ENCODE assay signal across 11 cellular contexts in genomic region chr6:32179746-32180405, GRCh38. TPM values are rescaled to one million over a fixed set of nuclear protein-coding genes. Genes with fewer than 3 reads are reported as not detected.
DNase-seq lines count a peak whose midpoint lies in the region; ATAC-seq, FAIRE-seq and TF ChIP-seq lines count a peak whose summit lies in the region.
"Had no signal": no experiment of that assay in that cellular context is flagged by ENCODE, and none has a peak within 500 bp of the region (broad histone marks: within the 10 kb centered on the region; RNA-seq: fewer than 3 reads in every experiment).

No MANE protein-coding gene starts in this region.

- no peak overlapping the region for H3K23ac ChIP-seq in H9 (ENCODE audit: insufficient read length, low read depth, low read length)

- H3K56ac ChIP-seq in H9 (ENCODE audit: insufficient read length, low read depth, low read length), result no peak overlapping the region

- in situ Hi-C loops in K562 (cut with MboI), result no loop called here
- in situ Hi-C loops in KBM-7 (cut with MboI; ENCODE audit: low pct_unique_long_range_greater_than_20kb, low sequenced_read_pairs), result no loop called here

- H2BK120ac ChIP-seq in H9 (ENCODE audit: low read depth, low read length, poor library complexity, severe bottlenecking), result no peak overlapping the region

- no peak overlapping the region for H3K18ac ChIP-seq in H9 (ENCODE audit: insufficient read length, low read depth, low read length)

- no peak overlapping the region for H4K91ac ChIP-seq in H9 (ENCODE audit: insufficient read length, low read depth, low read length)

- TF ChIP-seq RAD21 in K562 (CRISPR knock-in tag; conservative IDR thresholded peaks at IDR 0.05 in 1 of 2, IDR thresholded peaks at IDR 0.05 in 1 of 2), result no peak

- peaks cover 22 to 52% (median 40%) of the 10 kb centered on the region in 3 experiments for H3K36me3 Mint-ChIP-seq in H9 (ENCODE audit: insufficient read depth in 1 of 3, low read depth in 3 of 3)
- peaks cover 23% of the 10 kb centered on the region for H3K36me3 Mint-ChIP-seq in nephron progenitor cell (ENCODE audit: low read depth)

- H3K9me3 ChIP-seq in BLaER1 (no peaks in the 10 kb centered on the region), H9 (ENCODE audit: control insufficient read depth, low read depth, low read length) (no peaks in the 10 kb centered on the region), K562 (replicated peaks; ENCODE audit: control insufficient read depth, insufficient read depth, low read depth, low read length) (no peaks in the 10 kb centered on the region), testis (no peaks in the 10 kb centered on the region)

- H3K27ac Mint-ChIP-seq in H9 (peak overlapping the region in 1 of 3 experiments; percentile 62; a peak in 2 of 7 replicates), nephron progenitor cell (peak overlapping the region; percentile 73)

- peaks cover 52% of the 10 kb centered on the region for H3K36me3 ChIP-seq in BLaER1
- H3K36me3 ChIP-seq in K562 (ENCODE audit: control insufficient read depth, insufficient read depth, low read length), result peaks cover 52% of the 10 kb centered on the region; the same call in 2 of the 3 replicates
- H3K36me3 ChIP-seq in testis (ENCODE audit: low read depth, missing control alignments), result no peaks in the 10 kb centered on the region

- no peaks in the 10 kb centered on the region; the same call in 1 of the 2 replicates for H3K27me3 Mint-ChIP-seq in H9 (ENCODE audit: low read depth)
- H3K27me3 Mint-ChIP-seq in nephron progenitor cell (ENCODE audit: low read depth, poor library complexity), result no peaks in the 10 kb centered on the region

- no peak overlapping the region for H3K14ac ChIP-seq in H9 (ENCODE audit: insufficient read depth, low read length)

- H3K79me2 ChIP-seq in H9 (ENCODE audit: insufficient read depth, low read length) (peaks cover 9% of the 10 kb centered on the region; the same call in 1 of the 2 replicates), K562 (ENCODE audit: control insufficient read depth, insufficient read depth, low read length) (peaks cover 63% of the 10 kb centered on the region)

- peak overlapping the region; percentile 88 for H3K4me3 ChIP-seq in BLaER1
- peak overlapping the region; percentile 88; the same call in 1 of the 2 replicates for H3K4me3 ChIP-seq in K562
- H3K4me3 ChIP-seq in testis, result no peak overlapping the region

- WGBS in H9 (ENCODE audit: extremely low coverage, insufficient read length, low lambda C conversion rate), result no CpG with 5 or more reads among the region's 10 CpGs
- WGBS in K562 (ENCODE audit: insufficient coverage, low coverage, missing lambda C conversion rate), result 71% methylated on average over 9 of the region's 10 CpGs
- 65 to 78% methylated on average over 10 of the region's 10 CpGs for WGBS in testis, 2 donors

- H2BK5ac ChIP-seq in H9 (ENCODE audit: insufficient read length, low read length), result no peak overlapping the region

- DNase-seq in H9, result no peak
- no peak for DNase-seq in K562 (ENCODE audit: extremely low read depth in 1 of 4, low spot score in 3 of 4)
- no peak for DNase-seq in nephron progenitor cell
- no peak for DNase-seq in occipital lobe (lab: John Stamatoyannopoulos, UW)
- no peak for DNase-seq in testis
- DNase-seq in KBM-7, result no peak
- DNase-seq in SIG-M5 treated with dmso at 0.1 percent for 504 hours (lab: John Stamatoyannopoulos, UW; ENCODE audit: unreplicated experiment), result no peak
- DNase-seq: activated CD4-positive, CD25-positive, alpha-beta regulatory T cell treated with anti-CD3 and anti-CD28 coated beads, Interleukin-2, amount 50 U/mL, for 72 hours; NCI-H1105; stimulated activated CD4-positive, alpha-beta T cell treated with anti-CD3 and anti-CD28 coated beads, Interleukin-4, amount 100 ng/mL, for 24 hours had no signal

- no peak for ATAC-seq in K562

- H3K4ac ChIP-seq in H9 (ENCODE audit: low read depth, low read length), result no peak overlapping the region

- H3K4me3 Mint-ChIP-seq in H9 (peak overlapping the region; percentile 83 to 86; a peak in 4 of 5 replicates), nephron progenitor cell (peak overlapping the region; percentile 93)

- no peak for TF ChIP-seq CTCF in H9 (conservative IDR thresholded peaks at IDR 0.05)
- no peak for TF ChIP-seq CTCF in K562 (IDR thresholded peaks at IDR 0.05 in 2 of 3, conservative IDR thresholded peaks at IDR 0.05 in 1 of 3; ENCODE audit: insufficient read depth in 2 of 3, low read depth in 1 of 3, low read length in 3 of 3)
- TF ChIP-seq CTCF in nephron progenitor cell (IDR thresholded peaks at IDR 0.05), result no peak
- no peak for TF ChIP-seq CTCF in testis (IDR thresholded peaks at IDR 0.05)

- no peak for FAIRE-seq in K562 (lab: Jason Lieb, UNC)

- H4K20me1 ChIP-seq in BLaER1 (no peaks in the 10 kb centered on the region), H9 (ENCODE audit: control insufficient read depth, insufficient read depth, insufficient read length) (no peaks in the 10 kb centered on the region), K562 (replicated peaks; ENCODE audit: control insufficient read depth, insufficient read depth, low read length) (no peaks in the 10 kb centered on the region)

- H3K27me3 ChIP-seq in BLaER1 (no peaks in the 10 kb centered on the region), H9 (ENCODE audit: insufficient read depth, low read length) (no peaks in the 10 kb centered on the region), K562 (ENCODE audit: control insufficient read depth in 2 of 2, insufficient read depth in 2 of 2, low read length in 2 of 2) (no peaks in the 10 kb centered on the region), testis (no peaks in the 10 kb centered on the region)

- peaks cover 7% of the 10 kb centered on the region for H3K9me1 ChIP-seq in K562 (ENCODE audit: control insufficient read depth, insufficient read depth, low read length)

- POLR2A ChIA-PET in K562 (lab: Yijun Ruan, JAX), result interaction anchor here (0.6 to 4.5 kb wide), 9 partner anchors 10 to 639 kb away, joined by 3 to 30 read pairs (median 4); partner anchors contain the start of genes ATF6B, EGFL8, FKBPL and PBX2

- no peak overlapping the region for H3T11ph ChIP-seq in H9 (ENCODE audit: low read length)

- BruUV-seq in K562 (replicated peaks; lab: Mats Ljungman, UMichigan), result no TSS peak

- H2AK5ac ChIP-seq in H9 (ENCODE audit: insufficient read length, low read length), result no peak overlapping the region

- H3K4me1 ChIP-seq in BLaER1, result peaks cover 42% of the 10 kb centered on the region
- H3K4me1 ChIP-seq in H9 (ENCODE audit: insufficient read depth, low read length), result peaks cover under 1% of the 10 kb centered on the region; the same call in 1 of the 2 replicates
- H3K4me1 ChIP-seq in K562 (replicated peaks in 1 of 2; ENCODE audit: control insufficient read depth in 2 of 2, insufficient read depth in 2 of 2, low read length in 2 of 2), result peaks cover 53 to 55% of the 10 kb centered on the region in 2 experiments
- H3K4me1 ChIP-seq in testis, result peaks cover 31% of the 10 kb centered on the region

- peaks cover 22% of the 10 kb centered on the region for H3K23me2 ChIP-seq in H9 (ENCODE audit: insufficient read length, low read depth, low read length, poor library complexity, severe bottlenecking)

- no peak overlapping the region for H2BK15ac ChIP-seq in H9 (ENCODE audit: low read depth, low read length)

- H2AFZ ChIP-seq in H9 (ENCODE audit: low read length) (no peak overlapping the region), K562 (ENCODE audit: low read depth, low read length) (no peak overlapping the region)

- H3K27ac ChIP-seq in BLaER1, result no peak overlapping the region
- H3K27ac ChIP-seq in H9 (ENCODE audit: insufficient read length, low read depth, low read length), result no peak overlapping the region
- peak overlapping the region; percentile 94; the same call in 2 of the 3 replicates for H3K27ac ChIP-seq in K562 (ENCODE audit: extremely low read depth, low read depth, low read length)
- H3K27ac ChIP-seq in testis, result peak overlapping the region in 1 of 2 donors; percentile 99

- H3K9ac ChIP-seq in BLaER1 (peak overlapping the region; percentile 91; the same call in 1 of the 2 replicates), H9 (ENCODE audit: extremely low read depth, insufficient read length, low read length) (no peak overlapping the region), K562 (ENCODE audit: insufficient read depth in 1 of 2, low read depth in 2 of 2, low read length in 2 of 2) (peak overlapping the region; percentile 86 to 91; a peak in 3 of 4 replicates)

- H3K4me1 Mint-ChIP-seq in H9 (peaks cover 24 to 27% of the 10 kb centered on the region in 2 experiments), nephron progenitor cell (peaks cover 56% of the 10 kb centered on the region)

- intact Hi-C loops in K562 (cut with micrococcal nuclease), result loop anchor here (2.0 to 10.0 kb wide), 3 partner anchors 61 to 515 kb away; partner anchors contain the start of genes C6orf47, CSNK2B, GPANK1 and HSPA1B
- intact Hi-C loops in testis (cut with DNase I; ENCODE audit: low total_unique reads), result no loop called here

- no peak overlapping the region for H4K5ac ChIP-seq in H9 (ENCODE audit: insufficient read length, low read depth, low read length)

- H3K4me2 ChIP-seq in BLaER1, result peak overlapping the region; percentile 99
- no peak overlapping the region for H3K4me2 ChIP-seq in H9 (ENCODE audit: insufficient read depth, insufficient read length, low read length)
- H3K4me2 ChIP-seq in K562 (ENCODE audit: insufficient read depth, low read length), result peak overlapping the region; percentile 100

- H4K8ac ChIP-seq in H9 (replicated peaks; ENCODE audit: insufficient read length, low read depth, low read length), result no peak overlapping the region

- CTCF ChIA-PET in K562 (lab: Yijun Ruan, JAX; ENCODE audit: low intra/inter-chr PET ratio), result no interaction called here

- H3K9me3 Mint-ChIP-seq in H9 (no peaks in the 10 kb centered on the region; a peak in 1 of 5 replicates), nephron progenitor cell (no peaks in the 10 kb centered on the region)

- no peak overlapping the region for H2BK20ac ChIP-seq in H9 (ENCODE audit: low read depth, low read length, poor library complexity, severe bottlenecking)

- TF ChIP-seq POLR2A in K562 (conservative IDR thresholded peaks at IDR 0.05) (no peak), testis (IDR thresholded peaks at IDR 0.05) (no peak)

- TF ChIP-seq EP300 in K562 (IDR thresholded peaks at IDR 0.05; ENCODE audit: low read length), result no peak

- no peak overlapping the region for H2BK12ac ChIP-seq in H9 (ENCODE audit: insufficient read length, low read depth, low read length)

- H3K79me1 ChIP-seq in H9 (ENCODE audit: insufficient read depth, low read depth, low read length, poor library complexity, severe bottlenecking), result no peaks in the 10 kb centered on the region

RNA-seq across cellular contexts. Expression of gene RNF5, which starts 1.7 kb away (rescaled TPM):
- 116 and 126 TPM in 2 replicates for total RNA-seq in H9 (2021)
- total RNA-seq in K562 (2011; cell fraction: chromatin; rRNA removed; ENCODE audit: low replicate concordance), result 19.1 and 20.3 TPM in 2 replicates
- total RNA-seq in K562 (2011; cell fraction: nucleolus; rRNA removed), result 21.5 and 22.6 TPM in 2 replicates
- total RNA-seq in K562 (2011; cell fraction: nucleoplasm; rRNA removed), result 36.4 and 49.9 TPM in 2 replicates
- total RNA-seq in K562 (2014; rRNA removed), result 129 and 156 TPM in 2 replicates
- total RNA-seq in K562 (2014; rRNA removed; fragmentation: Illumina TruSeq; extraction: Trizol), result 123 and 128 TPM in 2 replicates
- total RNA-seq in K562 (2015; rRNA removed; fragmentation: Illumina TruSeq; extraction: Trizol), result 99.1 and 110 TPM in 2 replicates
- 149 and 154 TPM in 2 replicates for total RNA-seq in K562 (2021)
- polyA plus RNA-seq in K562 (2011; rRNA removed), result 161 and 163 TPM in 2 replicates
- 240 and 251 TPM in 2 replicates for polyA plus RNA-seq in K562 (2011; cell fraction: cytosol; rRNA removed)
- polyA plus RNA-seq in K562 (2011; cell fraction: nucleus; rRNA removed), result 54.9 and 71.1 TPM in 2 replicates
- polyA plus RNA-seq in K562 (2012), result 213 and 399 TPM in 2 replicates
- polyA plus RNA-seq in K562 (2014; fragmentation: Illumina TruSeq; extraction: Trizol), result 227 and 245 TPM in 2 replicates
- 10 to 100 TPM; 62.2 to 95.5 TPM for polyA plus RNA-seq in K562 (2014; fragmentation: Nextera tagmentation; extraction: Ambion mirVana)
- 207 and 223 TPM in 2 replicates for polyA plus RNA-seq in K562 (2014; rRNA removed)
- 48.7 TPM in 2 replicates for polyA minus RNA-seq in K562 (2011; rRNA and poly(A)+ RNA removed)
- polyA minus RNA-seq in K562 (2011; cell fraction: cytosol; rRNA and poly(A)+ RNA removed), result 29.3 and 40.5 TPM in 2 replicates
- 9.3 and 18.2 TPM in 2 replicates for polyA minus RNA-seq in K562 (2011; cell fraction: nucleus; rRNA and poly(A)+ RNA removed)
- total RNA-seq in occipital lobe, result 71.7 TPM
- total RNA-seq in testis, result 10 to 100 TPM; 76.1 to 79.0 TPM
- 67.1 TPM for polyA plus RNA-seq in testis (ENCODE audit: insufficient read depth, low read depth, low replicate concordance)

RNA-seq across cellular contexts. Expression of gene AGPAT1, which starts 4.0 kb away (rescaled TPM):
- 88.8 and 89.5 TPM in 2 replicates for total RNA-seq in H9 (2021)
- 57.1 and 153 TPM in 2 replicates for total RNA-seq in K562 (2011; cell fraction: chromatin; rRNA removed; ENCODE audit: low replicate concordance)
- 190 and 234 TPM in 2 replicates for total RNA-seq in K562 (2011; cell fraction: nucleolus; rRNA removed)
- total RNA-seq in K562 (2011; cell fraction: nucleoplasm; rRNA removed), result 210 and 316 TPM in 2 replicates
- total RNA-seq in K562 (2014; rRNA removed), result 69.4 and 115 TPM in 2 replicates
- 45.4 and 51.9 TPM in 2 replicates for total RNA-seq in K562 (2014; rRNA removed; fragmentation: Illumina TruSeq; extraction: Trizol)
- total RNA-seq in K562 (2015; rRNA removed; fragmentation: Illumina TruSeq; extraction: Trizol), result 53.2 and 54.1 TPM in 2 replicates
- total RNA-seq in K562 (2021), result 107 and 109 TPM in 2 replicates
- polyA plus RNA-seq in K562 (2011; rRNA removed), result 78.7 and 138 TPM in 2 replicates
- polyA plus RNA-seq in K562 (2011; cell fraction: cytosol; rRNA removed), result 220 and 272 TPM in 2 replicates
- polyA plus RNA-seq in K562 (2011; cell fraction: nucleus; rRNA removed), result 108 and 142 TPM in 2 replicates
- polyA plus RNA-seq in K562 (2012), result 133 and 141 TPM in 2 replicates
- 165 and 176 TPM in 2 replicates for polyA plus RNA-seq in K562 (2014; fragmentation: Illumina TruSeq; extraction: Trizol)
- 10 to 100 TPM; 37.9 to 43.6 TPM for polyA plus RNA-seq in K562 (2014; fragmentation: Nextera tagmentation; extraction: Ambion mirVana)
- polyA plus RNA-seq in K562 (2014; rRNA removed), result 78.2 and 78.4 TPM in 2 replicates
- polyA minus RNA-seq in K562 (2011; rRNA and poly(A)+ RNA removed), result 92.5 and 120 TPM in 2 replicates
- polyA minus RNA-seq in K562 (2011; cell fraction: cytosol; rRNA and poly(A)+ RNA removed), result 98.4 and 124 TPM in 2 replicates
- 25.2 and 30.5 TPM in 2 replicates for polyA minus RNA-seq in K562 (2011; cell fraction: nucleus; rRNA and poly(A)+ RNA removed)
- 13.6 TPM for total RNA-seq in occipital lobe
- total RNA-seq in testis, result 100 to 1,000 TPM; 107 to 115 TPM
- 158 TPM for polyA plus RNA-seq in testis (ENCODE audit: insufficient read depth, low read depth, low replicate concordance)

RNA-seq across cellular contexts. Expression of gene AGER, which starts 4.2 kb away (rescaled TPM):
- total RNA-seq in H9 (2021), result 14.3 and 17.8 TPM in 2 replicates
- 28.3 and 66.0 TPM in 2 replicates for total RNA-seq in K562 (2011; cell fraction: chromatin; rRNA removed; ENCODE audit: low replicate concordance)
- total RNA-seq in K562 (2011; cell fraction: nucleolus; rRNA removed), result 35.5 and 36.5 TPM in 2 replicates
- total RNA-seq in K562 (2011; cell fraction: nucleoplasm; rRNA removed), result 27.8 and 29.8 TPM in 2 replicates
- total RNA-seq in K562 (2014; rRNA removed), result 5.3 and 6.2 TPM in 2 replicates
- 2.0 and 2.2 TPM in 2 replicates for total RNA-seq in K562 (2014; rRNA removed; fragmentation: Illumina TruSeq; extraction: Trizol)
- 3.0 and 3.6 TPM in 2 replicates for total RNA-seq in K562 (2015; rRNA removed; fragmentation: Illumina TruSeq; extraction: Trizol)
- 7.8 and 11.5 TPM in 2 replicates for total RNA-seq in K562 (2021)
- 4.1 and 7.9 TPM in 2 replicates for polyA plus RNA-seq in K562 (2011; rRNA removed)
- 2.4 and 3.1 TPM in 2 replicates for polyA plus RNA-seq in K562 (2011; cell fraction: cytosol; rRNA removed)
- polyA plus RNA-seq in K562 (2011; cell fraction: nucleus; rRNA removed), result 75.1 and 86.2 TPM in 2 replicates
- 11.6 and 18.0 TPM in 2 replicates for polyA plus RNA-seq in K562 (2012)
- 5.8 and 8.2 TPM in 2 replicates for polyA plus RNA-seq in K562 (2014; fragmentation: Illumina TruSeq; extraction: Trizol)
- polyA plus RNA-seq in K562 (2014; fragmentation: Nextera tagmentation; extraction: Ambion mirVana), result 1 to 10 TPM; 1.2 to 1.8 TPM
- 10.9 and 11.1 TPM in 2 replicates for polyA plus RNA-seq in K562 (2014; rRNA removed)
- polyA minus RNA-seq in K562 (2011; rRNA and poly(A)+ RNA removed), result 0.78 and 0.81 TPM in 2 replicates
- polyA minus RNA-seq in K562 (2011; cell fraction: cytosol; rRNA and poly(A)+ RNA removed), result not detected in 2 replicates
- polyA minus RNA-seq in K562 (2011; cell fraction: nucleus; rRNA and poly(A)+ RNA removed), result 5.3 and 7.3 TPM in 2 replicates
- 0.78 TPM for total RNA-seq in occipital lobe
- total RNA-seq in testis, result 1 to 10 TPM; 5.8 to 8.6 TPM
- 7.8 TPM for polyA plus RNA-seq in testis (ENCODE audit: insufficient read depth, low read depth, low replicate concordance)

RNA-seq across cellular contexts. Expression of gene PBX2, which starts 10.1 kb away (rescaled TPM):
- 174 and 176 TPM in 2 replicates for total RNA-seq in H9 (2021)
- total RNA-seq in K562 (2011; cell fraction: chromatin; rRNA removed; ENCODE audit: low replicate concordance), result 227 and 442 TPM in 2 replicates
- 178 and 203 TPM in 2 replicates for total RNA-seq in K562 (2011; cell fraction: nucleolus; rRNA removed)
- total RNA-seq in K562 (2011; cell fraction: nucleoplasm; rRNA removed), result 185 and 217 TPM in 2 replicates
- 55.6 and 63.8 TPM in 2 replicates for total RNA-seq in K562 (2014; rRNA removed)
- 44.0 and 45.1 TPM in 2 replicates for total RNA-seq in K562 (2014; rRNA removed; fragmentation: Illumina TruSeq; extraction: Trizol)
- 60.0 and 62.5 TPM in 2 replicates for total RNA-seq in K562 (2015; rRNA removed; fragmentation: Illumina TruSeq; extraction: Trizol)
- 106 and 126 TPM in 2 replicates for total RNA-seq in K562 (2021)
- 123 and 127 TPM in 2 replicates for polyA plus RNA-seq in K562 (2011; rRNA removed)
- polyA plus RNA-seq in K562 (2011; cell fraction: cytosol; rRNA removed), result 105 and 142 TPM in 2 replicates
- 340 and 411 TPM in 2 replicates for polyA plus RNA-seq in K562 (2011; cell fraction: nucleus; rRNA removed)
- polyA plus RNA-seq in K562 (2012), result 110 and 127 TPM in 2 replicates
- polyA plus RNA-seq in K562 (2014; fragmentation: Illumina TruSeq; extraction: Trizol), result 108 and 119 TPM in 2 replicates
- 1 to 10 TPM; 1.9 to 2.8 TPM for polyA plus RNA-seq in K562 (2014; fragmentation: Nextera tagmentation; extraction: Ambion mirVana)
- polyA plus RNA-seq in K562 (2014; rRNA removed), result 117 and 134 TPM in 2 replicates
- 55.9 and 77.0 TPM in 2 replicates for polyA minus RNA-seq in K562 (2011; rRNA and poly(A)+ RNA removed)
- polyA minus RNA-seq in K562 (2011; cell fraction: cytosol; rRNA and poly(A)+ RNA removed), result 46.1 and 60.9 TPM in 2 replicates
- polyA minus RNA-seq in K562 (2011; cell fraction: nucleus; rRNA and poly(A)+ RNA removed), result 68.7 and 70.2 TPM in 2 replicates
- 18.1 TPM for total RNA-seq in occipital lobe
- 100 to 1,000 TPM in 1 of 2 donors, 10 to 100 TPM in 1; 97.9 to 111 TPM for total RNA-seq in testis
- 65.0 TPM for polyA plus RNA-seq in testis (ENCODE audit: insufficient read depth, low read depth, low replicate concordance)

RNA-seq across cellular contexts. Expression of gene GPSM3, which starts 12.6 kb away (rescaled TPM):
- total RNA-seq in H9 (2021), result 11.8 and 12.0 TPM in 2 replicates
- 11.8 and 26.5 TPM in 2 replicates for total RNA-seq in K562 (2011; cell fraction: chromatin; rRNA removed; ENCODE audit: low replicate concordance)
- 15.2 and 18.8 TPM in 2 replicates for total RNA-seq in K562 (2011; cell fraction: nucleolus; rRNA removed)
- 22.7 and 30.8 TPM in 2 replicates for total RNA-seq in K562 (2011; cell fraction: nucleoplasm; rRNA removed)
- 40.5 and 45.0 TPM in 2 replicates for total RNA-seq in K562 (2014; rRNA removed)
- 13.5 and 14.0 TPM in 2 replicates for total RNA-seq in K562 (2014; rRNA removed; fragmentation: Illumina TruSeq; extraction: Trizol)
- 22.3 and 22.4 TPM in 2 replicates for total RNA-seq in K562 (2015; rRNA removed; fragmentation: Illumina TruSeq; extraction: Trizol)
- total RNA-seq in K562 (2021), result 37.3 and 42.6 TPM in 2 replicates
- polyA plus RNA-seq in K562 (2011; rRNA removed), result 24.4 and 51.8 TPM in 2 replicates
- 44.6 and 52.4 TPM in 2 replicates for polyA plus RNA-seq in K562 (2011; cell fraction: cytosol; rRNA removed)
- 32.8 and 42.4 TPM in 2 replicates for polyA plus RNA-seq in K562 (2011; cell fraction: nucleus; rRNA removed)
- polyA plus RNA-seq in K562 (2012), result 34.2 and 146 TPM in 2 replicates
- 39.6 and 46.5 TPM in 2 replicates for polyA plus RNA-seq in K562 (2014; fragmentation: Illumina TruSeq; extraction: Trizol)
- polyA plus RNA-seq in K562 (2014; fragmentation: Nextera tagmentation; extraction: Ambion mirVana), result 1 to 10 TPM; 5.3 to 5.7 TPM
- polyA plus RNA-seq in K562 (2014; rRNA removed), result 32.2 and 35.1 TPM in 2 replicates
- 8.6 and 11.3 TPM in 2 replicates for polyA minus RNA-seq in K562 (2011; rRNA and poly(A)+ RNA removed)
- polyA minus RNA-seq in K562 (2011; cell fraction: cytosol; rRNA and poly(A)+ RNA removed), result 17.9 and 19.4 TPM in 2 replicates
- 4.0 and 7.3 TPM in 2 replicates for polyA minus RNA-seq in K562 (2011; cell fraction: nucleus; rRNA and poly(A)+ RNA removed)
- 0.78 TPM for total RNA-seq in occipital lobe
- total RNA-seq in testis, result 1 to 10 TPM; 5.4 to 7.7 TPM
- 11.3 TPM for polyA plus RNA-seq in testis (ENCODE audit: insufficient read depth, low read depth, low replicate concordance)

Comparison
In these comparisons a context has a peak if more than half of its experiments do, and no peak if none do; other contexts are left out.
1. H3K4me3 ChIP-seq: peak in BLaER1 (single experiment) and K562 (single experiment); none in testis (0 of 2).